1 cellular context compared by ENCODE assay signal in the genomic region with DNA sequence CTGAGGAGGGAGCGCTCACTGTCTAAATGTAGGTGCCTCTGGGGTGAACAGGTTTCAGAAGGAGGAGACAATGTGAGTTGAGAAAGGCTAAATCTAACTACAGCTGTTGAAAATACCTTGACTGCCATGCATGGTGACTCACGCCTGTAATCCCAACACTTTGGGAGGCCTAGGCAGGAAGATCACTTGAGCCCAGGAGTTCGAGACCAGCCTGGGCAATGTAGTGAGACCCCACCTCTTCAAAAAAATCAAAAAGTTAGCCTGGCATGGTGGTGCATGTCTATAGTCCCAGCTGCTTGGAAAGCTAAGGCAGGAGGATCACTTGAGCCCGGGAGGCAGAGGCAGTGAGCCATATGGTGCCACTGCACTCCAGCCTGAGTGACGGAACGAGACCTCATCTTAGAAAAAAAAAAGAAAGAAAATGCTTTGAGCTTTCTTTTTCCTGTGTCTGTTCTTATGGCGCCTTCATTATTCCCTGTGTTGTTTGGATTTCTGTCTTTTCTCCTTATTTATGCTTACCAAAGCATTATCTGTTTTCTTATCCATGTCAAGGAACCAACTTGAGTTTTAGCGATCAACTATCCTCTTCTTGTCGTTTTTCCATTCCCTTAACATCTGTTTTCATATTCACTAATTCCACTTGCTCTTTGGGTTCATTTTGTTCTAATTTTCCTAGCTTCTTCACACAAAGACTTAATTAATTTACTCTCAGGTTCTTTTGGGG.
TF ChIP-seq lines count a peak whose summit lies in the region.

No MANE protein-coding gene starts in this region.

TF ChIP-seq in HepG2, 621 proteins besides CTCF, POLR2A, EP300 and RAD21:
- TF ChIP-seq GLI4 (CRISPR knock-in tag; IDR thresholded peaks at IDR 0.05; ENCODE audit: borderline replicate concordance) = 0 out of 2 replicates have a peak, but pooled peaks have one; percentile 41
- TF ChIP-seq, protein P1, sequence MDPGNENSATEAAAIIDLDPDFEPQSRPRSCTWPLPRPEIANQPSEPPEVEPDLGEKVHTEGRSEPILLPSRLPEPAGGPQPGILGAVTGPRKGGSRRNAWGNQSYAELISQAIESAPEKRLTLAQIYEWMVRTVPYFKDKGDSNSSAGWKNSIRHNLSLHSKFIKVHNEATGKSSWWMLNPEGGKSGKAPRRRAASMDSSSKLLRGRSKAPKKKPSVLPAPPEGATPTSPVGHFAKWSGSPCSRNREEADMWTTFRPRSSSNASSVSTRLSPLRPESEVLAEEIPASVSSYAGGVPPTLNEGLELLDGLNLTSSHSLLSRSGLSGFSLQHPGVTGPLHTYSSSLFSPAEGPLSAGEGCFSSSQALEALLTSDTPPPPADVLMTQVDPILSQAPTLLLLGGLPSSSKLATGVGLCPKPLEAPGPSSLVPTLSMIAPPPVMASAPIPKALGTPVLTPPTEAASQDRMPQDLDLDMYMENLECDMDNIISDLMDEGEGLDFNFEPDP (CRISPR knock-in tag; conservative IDR thresholded peaks at IDR 0.05) = no peak
- TF ChIP-seq FLYWCH1 (CRISPR knock-in tag; IDR thresholded peaks at IDR 0.05) = no peak
- peak; percentile 82 for TF ChIP-seq MAFF (IDR thresholded peaks at IDR 0.05; ENCODE audit: low read depth, low read length)
- no peak for TF ChIP-seq AGO2 (optimal IDR thresholded peaks at IDR 0.05; ENCODE audit: low read depth, low read length)
- TF ChIP-seq, protein P2, sequence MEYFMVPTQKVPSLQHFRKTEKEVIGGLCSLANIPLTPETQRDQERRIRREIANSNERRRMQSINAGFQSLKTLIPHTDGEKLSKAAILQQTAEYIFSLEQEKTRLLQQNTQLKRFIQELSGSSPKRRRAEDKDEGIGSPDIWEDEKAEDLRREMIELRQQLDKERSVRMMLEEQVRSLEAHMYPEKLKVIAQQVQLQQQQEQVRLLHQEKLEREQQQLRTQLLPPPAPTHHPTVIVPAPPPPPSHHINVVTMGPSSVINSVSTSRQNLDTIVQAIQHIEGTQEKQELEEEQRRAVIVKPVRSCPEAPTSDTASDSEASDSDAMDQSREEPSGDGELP (IDR thresholded peaks at IDR 0.05; ENCODE audit: borderline replicate concordance, low read depth) = no peak
- no peak for TF ChIP-seq GATAD1 (CRISPR knock-in tag; IDR thresholded peaks at IDR 0.05)
- TF ChIP-seq MAFK (conservative IDR thresholded peaks at IDR 0.05 in 1 of 2, IDR thresholded peaks at IDR 0.05 in 1 of 2; ENCODE audit: low read length in 2 of 2) = peak; percentile 86 to 91
- no peak for TF ChIP-seq ZNF264 (CRISPR knock-in tag; IDR thresholded peaks at IDR 0.05)
- no peak for TF ChIP-seq ZNF510 (CRISPR knock-in tag; IDR thresholded peaks at IDR 0.05; ENCODE audit: low read depth)
- no peak for TF ChIP-seq ZNF101 (CRISPR knock-in tag; IDR thresholded peaks at IDR 0.05; ENCODE audit: borderline replicate concordance, low read depth)
- TF ChIP-seq, protein P3, sequence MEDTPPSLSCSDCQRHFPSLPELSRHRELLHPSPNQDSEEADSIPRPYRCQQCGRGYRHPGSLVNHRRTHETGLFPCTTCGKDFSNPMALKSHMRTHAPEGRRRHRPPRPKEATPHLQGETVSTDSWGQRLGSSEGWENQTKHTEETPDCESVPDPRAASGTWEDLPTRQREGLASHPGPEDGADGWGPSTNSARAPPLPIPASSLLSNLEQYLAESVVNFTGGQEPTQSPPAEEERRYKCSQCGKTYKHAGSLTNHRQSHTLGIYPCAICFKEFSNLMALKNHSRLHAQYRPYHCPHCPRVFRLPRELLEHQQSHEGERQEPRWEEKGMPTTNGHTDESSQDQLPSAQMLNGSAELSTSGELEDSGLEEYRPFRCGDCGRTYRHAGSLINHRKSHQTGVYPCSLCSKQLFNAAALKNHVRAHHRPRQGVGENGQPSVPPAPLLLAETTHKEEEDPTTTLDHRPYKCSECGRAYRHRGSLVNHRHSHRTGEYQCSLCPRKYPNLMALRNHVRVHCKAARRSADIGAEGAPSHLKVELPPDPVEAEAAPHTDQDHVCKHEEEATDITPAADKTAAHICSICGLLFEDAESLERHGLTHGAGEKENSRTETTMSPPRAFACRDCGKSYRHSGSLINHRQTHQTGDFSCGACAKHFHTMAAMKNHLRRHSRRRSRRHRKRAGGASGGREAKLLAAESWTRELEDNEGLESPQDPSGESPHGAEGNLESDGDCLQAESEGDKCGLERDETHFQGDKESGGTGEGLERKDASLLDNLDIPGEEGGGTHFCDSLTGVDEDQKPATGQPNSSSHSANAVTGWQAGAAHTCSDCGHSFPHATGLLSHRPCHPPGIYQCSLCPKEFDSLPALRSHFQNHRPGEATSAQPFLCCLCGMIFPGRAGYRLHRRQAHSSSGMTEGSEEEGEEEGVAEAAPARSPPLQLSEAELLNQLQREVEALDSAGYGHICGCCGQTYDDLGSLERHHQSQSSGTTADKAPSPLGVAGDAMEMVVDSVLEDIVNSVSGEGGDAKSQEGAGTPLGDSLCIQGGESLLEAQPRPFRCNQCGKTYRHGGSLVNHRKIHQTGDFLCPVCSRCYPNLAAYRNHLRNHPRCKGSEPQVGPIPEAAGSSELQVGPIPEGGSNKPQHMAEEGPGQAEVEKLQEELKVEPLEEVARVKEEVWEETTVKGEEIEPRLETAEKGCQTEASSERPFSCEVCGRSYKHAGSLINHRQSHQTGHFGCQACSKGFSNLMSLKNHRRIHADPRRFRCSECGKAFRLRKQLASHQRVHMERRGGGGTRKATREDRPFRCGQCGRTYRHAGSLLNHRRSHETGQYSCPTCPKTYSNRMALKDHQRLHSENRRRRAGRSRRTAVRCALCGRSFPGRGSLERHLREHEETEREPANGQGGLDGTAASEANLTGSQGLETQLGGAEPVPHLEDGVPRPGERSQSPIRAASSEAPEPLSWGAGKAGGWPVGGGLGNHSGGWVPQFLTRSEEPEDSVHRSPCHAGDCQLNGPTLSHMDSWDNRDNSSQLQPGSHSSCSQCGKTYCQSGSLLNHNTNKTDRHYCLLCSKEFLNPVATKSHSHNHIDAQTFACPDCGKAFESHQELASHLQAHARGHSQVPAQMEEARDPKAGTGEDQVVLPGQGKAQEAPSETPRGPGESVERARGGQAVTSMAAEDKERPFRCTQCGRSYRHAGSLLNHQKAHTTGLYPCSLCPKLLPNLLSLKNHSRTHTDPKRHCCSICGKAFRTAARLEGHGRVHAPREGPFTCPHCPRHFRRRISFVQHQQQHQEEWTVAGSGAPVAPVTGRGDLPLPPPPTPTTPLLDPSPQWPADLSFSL (CRISPR knock-in tag; IDR thresholded peaks at IDR 0.05) = no peak
- TF ChIP-seq ZFP90 (CRISPR knock-in tag; IDR thresholded peaks at IDR 0.05; ENCODE audit: borderline replicate concordance) = no peak
- no peak for TF ChIP-seq ZNF570 (CRISPR knock-in tag; IDR thresholded peaks at IDR 0.05; ENCODE audit: borderline replicate concordance)
- TF ChIP-seq ZNF121 (CRISPR knock-in tag; IDR thresholded peaks at IDR 0.05) = peak; percentile 84
- no peak for TF ChIP-seq SNRNP70 (IDR thresholded peaks at IDR 0.05; ENCODE audit: low read depth, low read length)
- no peak for TF ChIP-seq ZNF841 (CRISPR knock-in tag; IDR thresholded peaks at IDR 0.05; ENCODE audit: borderline replicate concordance)
- TF ChIP-seq ZNF260 (CRISPR knock-in tag; IDR thresholded peaks at IDR 0.05; ENCODE audit: borderline replicate concordance, low read depth) = no peak
- TF ChIP-seq SMAD3 (CRISPR knock-in tag; IDR thresholded peaks at IDR 0.05) = no peak
- TF ChIP-seq, protein P4, sequence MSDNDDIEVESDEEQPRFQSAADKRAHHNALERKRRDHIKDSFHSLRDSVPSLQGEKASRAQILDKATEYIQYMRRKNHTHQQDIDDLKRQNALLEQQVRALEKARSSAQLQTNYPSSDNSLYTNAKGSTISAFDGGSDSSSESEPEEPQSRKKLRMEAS (IDR thresholded peaks at IDR 0.05) = no peak
- TF ChIP-seq, protein P5, sequence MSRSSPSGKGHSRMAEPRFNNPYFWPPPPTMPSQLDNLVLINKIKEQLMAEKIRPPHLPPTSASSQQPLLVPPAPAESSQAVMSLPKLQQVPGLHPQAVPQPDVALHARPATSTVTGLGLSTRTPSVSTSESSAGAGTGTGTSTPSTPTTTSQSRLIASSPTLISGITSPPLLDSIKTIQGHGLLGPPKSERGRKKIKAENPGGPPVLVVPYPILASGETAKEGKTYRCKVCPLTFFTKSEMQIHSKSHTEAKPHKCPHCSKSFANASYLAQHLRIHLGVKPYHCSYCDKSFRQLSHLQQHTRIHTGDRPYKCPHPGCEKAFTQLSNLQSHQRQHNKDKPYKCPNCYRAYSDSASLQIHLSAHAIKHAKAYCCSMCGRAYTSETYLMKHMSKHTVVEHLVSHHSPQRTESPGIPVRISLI (CRISPR knock-in tag; IDR thresholded peaks at IDR 0.05; ENCODE audit: borderline replicate concordance) = 0 out of 2 replicates have a peak, but pooled peaks have one; percentile 32
- TF ChIP-seq, protein P6, sequence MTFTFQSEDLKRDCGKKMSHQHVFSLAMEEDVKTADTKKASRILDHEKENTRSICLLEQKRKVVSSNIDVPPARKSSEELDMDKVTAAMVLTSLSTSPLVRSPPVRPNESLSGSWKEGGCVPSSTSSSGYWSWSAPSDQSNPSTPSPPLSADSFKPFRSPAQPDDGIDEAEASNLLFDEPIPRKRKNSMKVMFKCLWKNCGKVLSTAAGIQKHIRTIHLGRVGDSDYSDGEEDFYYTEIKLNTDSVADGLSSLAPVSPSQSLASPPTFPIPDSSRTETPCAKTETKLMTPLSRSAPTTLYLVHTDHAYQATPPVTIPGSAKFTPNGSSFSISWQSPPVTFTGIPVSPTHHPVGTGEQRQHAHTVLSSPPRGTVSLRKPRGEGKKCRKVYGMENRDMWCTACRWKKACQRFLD (CRISPR knock-in tag; IDR thresholded peaks at IDR 0.05; ENCODE audit: borderline replicate concordance) = no peak
- no peak for TF ChIP-seq MTA3 (CRISPR knock-in tag; IDR thresholded peaks at IDR 0.05)
- TF ChIP-seq RCOR2 (CRISPR knock-in tag; IDR thresholded peaks at IDR 0.05) = no peak
- TF ChIP-seq, protein P7, sequence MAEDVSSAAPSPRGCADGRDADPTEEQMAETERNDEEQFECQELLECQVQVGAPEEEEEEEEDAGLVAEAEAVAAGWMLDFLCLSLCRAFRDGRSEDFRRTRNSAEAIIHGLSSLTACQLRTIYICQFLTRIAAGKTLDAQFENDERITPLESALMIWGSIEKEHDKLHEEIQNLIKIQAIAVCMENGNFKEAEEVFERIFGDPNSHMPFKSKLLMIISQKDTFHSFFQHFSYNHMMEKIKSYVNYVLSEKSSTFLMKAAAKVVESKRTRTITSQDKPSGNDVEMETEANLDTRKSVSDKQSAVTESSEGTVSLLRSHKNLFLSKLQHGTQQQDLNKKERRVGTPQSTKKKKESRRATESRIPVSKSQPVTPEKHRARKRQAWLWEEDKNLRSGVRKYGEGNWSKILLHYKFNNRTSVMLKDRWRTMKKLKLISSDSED (CRISPR knock-in tag; IDR thresholded peaks at IDR 0.05) = no peak
- no peak for TF ChIP-seq ZNF792 (CRISPR knock-in tag; IDR thresholded peaks at IDR 0.05)
- no peak for TF ChIP-seq SALL1 (CRISPR knock-in tag; IDR thresholded peaks at IDR 0.05)
TF ChIP-seq in HepG2: peak in this region for 5.
